ENCODE assay signal across 25 cellular contexts in genomic region chr15:25886498-25887140, GRCh38. TPM values are rescaled to one million over a fixed set of nuclear protein-coding genes. Genes with fewer than 3 reads are reported as not detected.
DNase-seq lines count a peak whose midpoint lies in the region; ATAC-seq, FAIRE-seq and TF ChIP-seq lines count a peak whose summit lies in the region.
"Had no signal": no experiment of that assay in that cellular context is flagged by ENCODE, and none has a peak within 500 bp of the region (broad histone marks: within the 10 kb centered on the region; RNA-seq: fewer than 3 reads in every experiment).

No MANE protein-coding gene starts in this region.

- peak in 1 of 3 donors; percentile 32 for DNase-seq in right lobe of liver
- DNase-seq in HepG2 (ENCODE audit: low spot score), result no peak
- peak; percentile 73 for DNase-seq in left cardiac atrium
- no peak for DNase-seq in psoas muscle
- DNase-seq in GM19238 (ENCODE audit: insufficient read length, low spot score), result no peak
- DNase-seq in NCI-H446 treated with DMSO at 0.1 percent for 48 hours (lab: John Stamatoyannopoulos, UW), result no peak
- DNase-seq: activated CD8-positive, alpha-beta T cell treated with anti-CD3 and anti-CD28 coated beads for 36 hours; activated T-cell treated with anti-CD3 and anti-CD28 coated beads for 4 hours; BE2C; DND-41; effector CD4-positive, alpha-beta T cell; NCI-H2081 treated with DMSO at 0.1 percent for 48 hours; NCI-H446; OCI-M1; posterior cingulate gyrus; small intestine; stimulated activated CD4-positive, alpha-beta T cell treated with anti-CD3 and anti-CD28 coated beads, Interleukin-2, amount 100 ng/mL, for 24 hours had no signal

- POLR2A ChIA-PET in HepG2 (lab: Yijun Ruan, JAX), result no interaction called here

- ATAC-seq in right lobe of liver (peak in 3 of 4 donors; percentile 51 to 56 (median 54)), HepG2 (no peak), left cardiac atrium (peak; percentile 81 to 85), psoas muscle (peak; percentile 39 to 71 (median 69)), GM18520 (IDR thresholded peaks at IDR 0.05; ENCODE audit: unreplicated experiment) (no peak), GM21381 (IDR thresholded peaks at IDR 0.05; ENCODE audit: unreplicated experiment) (no peak)
- ATAC-seq: activated CD4-positive, CD25-positive, alpha-beta regulatory T cell treated with anti-CD3 and anti-CD28 coated beads, Interleukin-2, amount 50 U/mL, for 24 hours; activated CD8-positive, alpha-beta T cell treated with anti-CD3 and anti-CD28 coated beads for 36 hours; GM12878; GM23338; stimulated activated memory B cell treated with anti-CD40 and anti-IgM and Interleukin-4, amounts not matched to agents 10 μg/mL and 1 μg/mL and 100 μg/mL, for 72 hours had no signal

- H3K27me3 ChIP-seq in right lobe of liver (no peaks in the 10 kb centered on the region), HepG2 (ENCODE audit: control insufficient read depth in 1 of 2, insufficient read depth in 2 of 2, low read length in 2 of 2) (no peaks in the 10 kb centered on the region; a peak in 1 of 5 replicates), psoas muscle (ENCODE audit: insufficient read depth in 3 of 3, low read length in 2 of 3) (no peaks in the 10 kb centered on the region)
- H3K27me3 ChIP-seq: BE2C, suprapubic skin had no signal

- WGBS in right lobe of liver (ENCODE audit: insufficient coverage, low coverage, low lambda C conversion rate, missing lambda C conversion rate), result 40% methylated on average over 7 of the region's 7 CpGs
- 35% methylated on average over 7 of the region's 7 CpGs for WGBS in HepG2 (ENCODE audit: low lambda C conversion rate)
- 25 to 35% (median 27%) methylated on average over 7 of the region's 7 CpGs for WGBS in psoas muscle, 3 donors

- FAIRE-seq in HepG2 (lab: Jason Lieb, UNC), result no peak
- FAIRE-seq: A204.1, GM12878, small intestine had no signal

- H3K4me1 ChIP-seq in right lobe of liver (no peaks in the 10 kb centered on the region), HepG2 (ENCODE audit: insufficient read depth, low read length) (peaks cover 11% of the 10 kb centered on the region), psoas muscle (peaks cover 9% of the 10 kb centered on the region)
- H3K4me1 ChIP-seq: BE2C had no signal

- TF ChIP-seq RAD21 in HepG2 (CRISPR knock-in tag; IDR thresholded peaks at IDR 0.05), result no peak

- BruUV-seq in HepG2 (replicated peaks; lab: Mats Ljungman, UMichigan), result no TSS peak

- H3K9me3 ChIP-seq in right lobe of liver, result no peaks in the 10 kb centered on the region
- H3K9me3 ChIP-seq in HepG2 (ENCODE audit: low read length), result no peaks in the 10 kb centered on the region
- no peaks in the 10 kb centered on the region for H3K9me3 ChIP-seq in psoas muscle
- H3K9me3 ChIP-seq: BE2C, suprapubic skin had no signal

- H3K27ac ChIP-seq in right lobe of liver (no peak overlapping the region), HepG2 (ENCODE audit: extremely low read length, insufficient read depth, low read length) (no peak overlapping the region), psoas muscle (no peak overlapping the region)
- H3K27ac ChIP-seq: suprapubic skin had no signal

- H3K36me3 ChIP-seq in right lobe of liver, result no peaks in the 10 kb centered on the region
- no peaks in the 10 kb centered on the region for H3K36me3 ChIP-seq in HepG2 (replicated peaks in 1 of 2; ENCODE audit: control insufficient read depth in 1 of 2, insufficient read depth in 2 of 2, low read length in 2 of 2)
- H3K36me3 ChIP-seq in psoas muscle (ENCODE audit: insufficient read depth in 1 of 2, low read depth in 1 of 2), result no peaks in the 10 kb centered on the region
- H3K36me3 ChIP-seq: BE2C, suprapubic skin had no signal

- CTCF ChIA-PET in HepG2 (lab: Yijun Ruan, JAX; ENCODE audit: low intra/inter-chr PET ratio, low total read pairs), result no interaction called here

- intact Hi-C loops in right lobe of liver (cut with DNase I), result no loop called here
- intact Hi-C loops in HepG2 (cut with micrococcal nuclease; ENCODE audit: unreplicated experiment), result no loop called here
- intact Hi-C loops in left cardiac atrium (cut with DNase I), result no loop called here
- intact Hi-C loops in psoas muscle (cut with DNase I), result no loop called here

- H3K9ac ChIP-seq in HepG2 (ENCODE audit: insufficient read depth, low read depth, low read length), result no peak overlapping the region

- H4K20me1 ChIP-seq in HepG2 (ENCODE audit: insufficient read depth, low read length), result no peaks in the 10 kb centered on the region

- H3K4me3 ChIP-seq in right lobe of liver, result no peak overlapping the region
- H3K4me3 ChIP-seq in HepG2 (replicated peaks in 1 of 3; ENCODE audit: insufficient read depth in 1 of 3, low read depth in 2 of 3, low read length in 3 of 3), result no peak overlapping the region
- no peak overlapping the region for H3K4me3 ChIP-seq in psoas muscle
- H3K4me3 ChIP-seq: GM12878, GM23338, suprapubic skin had no signal

- TF ChIP-seq EP300 in HepG2 (IDR thresholded peaks at IDR 0.05; ENCODE audit: low read depth in 2 of 2, low read length in 2 of 2), result no peak
- TF ChIP-seq EP300 in HepG2 (CRISPR knock-in tag; IDR thresholded peaks at IDR 0.05; ENCODE audit: borderline replicate concordance), result no peak

- in situ Hi-C loops in HepG2 (cut with HindIII; ENCODE audit: extremely low pct_ligation_motif_present, low pct_unique_long_range_greater_than_20kb), result no loop called here

- no peak overlapping the region for H3K4me2 ChIP-seq in HepG2 (ENCODE audit: low read depth, low read length)
- H3K4me2 ChIP-seq: GM23338 had no signal

- TF ChIP-seq POLR2A in right lobe of liver (IDR thresholded peaks at IDR 0.05) (no peak), HepG2 (IDR thresholded peaks at IDR 0.05; ENCODE audit: insufficient read depth in 1 of 2, low read depth in 2 of 2, low read length in 2 of 2) (no peak)

- no peaks in the 10 kb centered on the region for H3K79me2 ChIP-seq in HepG2 (ENCODE audit: insufficient read depth, low read length)

- no peak overlapping the region for H2AFZ ChIP-seq in HepG2 (ENCODE audit: low read length)
- H2AFZ ChIP-seq: GM23338 had no signal

- TF ChIP-seq CTCF in right lobe of liver (IDR thresholded peaks at IDR 0.05) (no peak), HepG2 (CRISPR knock-in tag; IDR thresholded peaks at IDR 0.05) (no peak), psoas muscle (IDR thresholded peaks at IDR 0.05) (no peak)

TF ChIP-seq in HepG2, 621 proteins besides CTCF, POLR2A, EP300 and RAD21 (continues in another document):
- no peak for TF ChIP-seq ZNF17 (CRISPR knock-in tag; IDR thresholded peaks at IDR 0.05)
- no peak for TF ChIP-seq ZNF709 (CRISPR knock-in tag; IDR thresholded peaks at IDR 0.05)
- TF ChIP-seq ZNF343 (CRISPR knock-in tag; IDR thresholded peaks at IDR 0.05), result no peak
- TF ChIP-seq FOXA1 (IDR thresholded peaks at IDR 0.05), result no peak
- no peak for TF ChIP-seq FOXA1 (CRISPR knock-in tag; IDR thresholded peaks at IDR 0.05)
- no peak for TF ChIP-seq ZNF766 (CRISPR knock-in tag; IDR thresholded peaks at IDR 0.05; ENCODE audit: borderline replicate concordance)
- no peak for TF ChIP-seq AGO1 (IDR thresholded peaks at IDR 0.05; ENCODE audit: low read depth, low read length, poor library complexity, severe bottlenecking)
- no peak for TF ChIP-seq THYN1 (CRISPR knock-in tag; IDR thresholded peaks at IDR 0.05; ENCODE audit: borderline replicate concordance, low read depth)
- no peak for TF ChIP-seq KMT2B (CRISPR knock-in tag; IDR thresholded peaks at IDR 0.05)
- TF ChIP-seq BORCS8-MEF2B (CRISPR knock-in tag; IDR thresholded peaks at IDR 0.05), result no peak
- no peak for TF ChIP-seq SMARCE1 (IDR thresholded peaks at IDR 0.05; ENCODE audit: borderline replicate concordance)
- TF ChIP-seq SP4 (CRISPR knock-in tag; IDR thresholded peaks at IDR 0.05), result no peak
- TF ChIP-seq PAX8 (CRISPR knock-in tag; IDR thresholded peaks at IDR 0.05; ENCODE audit: borderline replicate concordance), result no peak
- no peak for TF ChIP-seq ZSCAN29 (CRISPR knock-in tag; conservative IDR thresholded peaks at IDR 0.05)
- TF ChIP-seq BRF2 (CRISPR knock-in tag; IDR thresholded peaks at IDR 0.05), result no peak
- no peak for TF ChIP-seq RXRA (CRISPR knock-in tag; IDR thresholded peaks at IDR 0.05)

RNA-seq across cellular contexts. Expression of gene ATP10A, which starts 23.5 kb away (rescaled TPM):
- total RNA-seq in right lobe of liver (under 1 TPM; 0.15 to 1.00 (median 0.34) TPM), HepG2 (2016; rRNA removed; fragmentation: Illumina TruSeq; extraction: Trizol) (0.36 and 0.58 TPM in 2 replicates), left cardiac atrium (1 to 10 TPM; 2.4 to 5.1 TPM), psoas muscle (under 1 TPM; 0.27 to 0.59 (median 0.44) TPM)
- 0.10 and 0.18 TPM in 2 replicates for total RNA-seq in HepG2 (2016; cell fraction: cytosol; rRNA removed; fragmentation: Illumina TruSeq; extraction: Trizol; ENCODE audit: low read depth)
- total RNA-seq in HepG2 (2016; cell fraction: insoluble cytoplasmic fraction; rRNA removed; fragmentation: Illumina TruSeq; extraction: Trizol), result 0.31 and 0.87 TPM in 2 replicates
- total RNA-seq in HepG2 (2016; cell fraction: membrane; rRNA removed; fragmentation: Illumina TruSeq; extraction: Trizol), result 0.22 and 0.24 TPM in 2 replicates
- total RNA-seq in HepG2 (2016; cell fraction: nucleus; rRNA removed; fragmentation: Illumina TruSeq; extraction: Trizol), result 0.50 and 0.65 TPM in 2 replicates
- polyA plus RNA-seq in HepG2 (2011; rRNA removed) (3.3 and 4.2 TPM in 2 replicates), psoas muscle (under 1 TPM; 0.08 to 0.60 (median 0.14) TPM)
- polyA plus RNA-seq in HepG2 (2011; cell fraction: cytosol; rRNA removed), result 1.8 and 3.2 TPM in 2 replicates
- polyA plus RNA-seq in HepG2 (2011; cell fraction: nucleus; rRNA removed), result 6.5 and 9.3 TPM in 2 replicates
- polyA plus RNA-seq in HepG2 (2012), result 2.9 and 4.6 TPM in 2 replicates
- polyA plus RNA-seq in HepG2 (2016; cell fraction: cytosol; fragmentation: Illumina TruSeq; extraction: Trizol; ENCODE audit: low read depth), result 0.03 and 0.19 TPM in 2 replicates
- polyA plus RNA-seq in HepG2 (2016; cell fraction: insoluble cytoplasmic fraction; fragmentation: Illumina TruSeq; extraction: Trizol; ENCODE audit: low read depth), result 0.15 and 0.17 TPM in 2 replicates
- 0.16 and 0.19 TPM in 2 replicates for polyA plus RNA-seq in HepG2 (2016; cell fraction: membrane; fragmentation: Illumina TruSeq; extraction: Trizol; ENCODE audit: low read depth)
- 0.79 and 1.4 TPM in 2 replicates for polyA plus RNA-seq in HepG2 (2016; cell fraction: nucleus; fragmentation: Illumina TruSeq; extraction: Trizol; ENCODE audit: insufficient read depth, low read depth)
- polyA minus RNA-seq in HepG2 (2011; rRNA and poly(A)+ RNA removed; ENCODE audit: low replicate concordance), result 7.3 TPM in 1 of 2 replicates, not detected in the other
- 1.4 and 2.0 TPM in 2 replicates for polyA minus RNA-seq in HepG2 (2011; cell fraction: cytosol; rRNA and poly(A)+ RNA removed)
- polyA minus RNA-seq in HepG2 (2011; cell fraction: nucleus; rRNA and poly(A)+ RNA removed), result 6.1 and 13.8 TPM in 2 replicates

Comparison
In these comparisons a context has a peak if more than half of its experiments do, and no peak if none do; other contexts are left out.
1. ATAC-seq: peak in right lobe of liver (3 of 4), left cardiac atrium (2 of 2) and psoas muscle (4 of 4); none in HepG2 (single experiment), GM18520 (single experiment) and GM21381 (single experiment).